In genomic region chr15:52427804-52428203, GRCh38 we compare ENCODE assay signal across 11 cellular contexts.
DNase-seq lines count a peak whose midpoint lies in the region; ATAC-seq and TF ChIP-seq lines count a peak whose summit lies in the region.
"Had no signal": no experiment of that assay in that cellular context is flagged by ENCODE, and none has a peak within 500 bp of the region (broad histone marks: within the 10 kb centered on the region; RNA-seq: fewer than 3 reads in every experiment).

No MANE protein-coding gene starts in this region.

- ATAC-seq in omental fat pad (ENCODE audit: low FRiP score) (peak; percentile 95), esophagus mucosa (no peak)
- ATAC-seq: natural killer cell had no signal

- peaks cover 14% of the 10 kb centered on the region for H3K36me3 Mint-ChIP-seq in activated T-helper 2 cell treated with anti-CD3 and anti-CD28 coated beads, Interferon-gamma antibody, Interleukin-2, Interleukin-4, amounts not matched to agents 10 μg/mL and 5 μg/mL and 100 μg/mL, durations not matched to agents 14 hours and 24 hours and 36 hours (ENCODE audit: low read depth)
- peaks cover 10% of the 10 kb centered on the region for H3K36me3 Mint-ChIP-seq in activated T-helper 1 cell treated with anti-CD3 and anti-CD28 coated beads, Interleukin-12 subunit alpha, Interleukin-12 subunit beta, Interleukin-2, Interleukin-4 antibody, amounts not matched to agents 30 ng/mL and 10 ng/mL and 1 ng/mL, durations not matched to agents 14 hours and 24 hours and 36 hours (ENCODE audit: low read depth)

- TF ChIP-seq CTCF in omental fat pad (IDR thresholded peaks at IDR 0.05), result no peak

- intact Hi-C loops in activated T-helper 2 cell treated with anti-CD3 and anti-CD28 coated beads, Interferon-gamma antibody, Interleukin-2, Interleukin-4, amounts not matched to agents 10 μg/mL and 5 μg/mL and 100 μg/mL, durations not matched to agents 14 hours and 24 hours and 36 hours (cut with micrococcal nuclease), result no loop called here
- intact Hi-C loops in activated T-helper 1 cell treated with anti-CD3 and anti-CD28 coated beads, Interleukin-12 subunit alpha, Interleukin-12 subunit beta, Interleukin-2, Interleukin-4 antibody, amounts not matched to agents 30 ng/mL and 10 ng/mL and 1 ng/mL, durations not matched to agents 14 hours and 24 hours and 36 hours (cut with micrococcal nuclease), result no loop called here

- H3K27ac Mint-ChIP-seq in activated T-helper 2 cell treated with anti-CD3 and anti-CD28 coated beads, Interferon-gamma antibody, Interleukin-2, Interleukin-4, amounts not matched to agents 10 μg/mL and 5 μg/mL and 100 μg/mL, durations not matched to agents 14 hours and 24 hours and 36 hours, result no peak overlapping the region
- H3K27ac Mint-ChIP-seq in activated T-helper 1 cell treated with anti-CD3 and anti-CD28 coated beads, Interleukin-12 subunit alpha, Interleukin-12 subunit beta, Interleukin-2, Interleukin-4 antibody, amounts not matched to agents 30 ng/mL and 10 ng/mL and 1 ng/mL, durations not matched to agents 14 hours and 24 hours and 36 hours, result no peak overlapping the region
- H3K27ac Mint-ChIP-seq: natural killer cell had no signal

- DNase-seq in ELR (ENCODE audit: low read depth) (peak; percentile 73), HS-27A (ENCODE audit: low read depth) (peak; percentile 48), cerebellum (ENCODE audit: low spot score) (peak; percentile 16), omental fat pad (ENCODE audit: low spot score) (no peak), GM19238 (ENCODE audit: insufficient read length, low spot score) (no peak)
- DNase-seq in activated T-helper 2 cell treated with anti-CD3 and anti-CD28 coated beads, Interferon-gamma antibody, Interleukin-2, Interleukin-4, amounts not matched to agents 10 μg/mL and 5 μg/mL and 100 μg/mL, durations not matched to agents 14 hours and 24 hours and 36 hours (ENCODE audit: low spot score), result no peak
- no peak for DNase-seq in activated T-helper 1 cell treated with anti-CD3 and anti-CD28 coated beads, Interleukin-12 subunit alpha, Interleukin-12 subunit beta, Interleukin-2, Interleukin-4 antibody, amounts not matched to agents 30 ng/mL and 10 ng/mL and 1 ng/mL, durations not matched to agents 14 hours and 24 hours and 36 hours (ENCODE audit: low spot score)
- DNase-seq: colonic mucosa, natural killer cell, SW 1271 had no signal

- no peak overlapping the region for H3K4me3 Mint-ChIP-seq in activated T-helper 2 cell treated with anti-CD3 and anti-CD28 coated beads, Interferon-gamma antibody, Interleukin-2, Interleukin-4, amounts not matched to agents 10 μg/mL and 5 μg/mL and 100 μg/mL, durations not matched to agents 14 hours and 24 hours and 36 hours (ENCODE audit: low read depth)
- H3K4me3 Mint-ChIP-seq in activated T-helper 1 cell treated with anti-CD3 and anti-CD28 coated beads, Interleukin-12 subunit alpha, Interleukin-12 subunit beta, Interleukin-2, Interleukin-4 antibody, amounts not matched to agents 30 ng/mL and 10 ng/mL and 1 ng/mL, durations not matched to agents 14 hours and 24 hours and 36 hours, result no peak overlapping the region
- H3K4me3 Mint-ChIP-seq: natural killer cell had no signal

- peaks cover 9% of the 10 kb centered on the region for H3K4me1 Mint-ChIP-seq in activated T-helper 2 cell treated with anti-CD3 and anti-CD28 coated beads, Interferon-gamma antibody, Interleukin-2, Interleukin-4, amounts not matched to agents 10 μg/mL and 5 μg/mL and 100 μg/mL, durations not matched to agents 14 hours and 24 hours and 36 hours (ENCODE audit: low read depth)
- peaks cover 9% of the 10 kb centered on the region for H3K4me1 Mint-ChIP-seq in activated T-helper 1 cell treated with anti-CD3 and anti-CD28 coated beads, Interleukin-12 subunit alpha, Interleukin-12 subunit beta, Interleukin-2, Interleukin-4 antibody, amounts not matched to agents 30 ng/mL and 10 ng/mL and 1 ng/mL, durations not matched to agents 14 hours and 24 hours and 36 hours (ENCODE audit: low read depth)

- no peaks in the 10 kb centered on the region for H3K27me3 Mint-ChIP-seq in activated T-helper 2 cell treated with anti-CD3 and anti-CD28 coated beads, Interferon-gamma antibody, Interleukin-2, Interleukin-4, amounts not matched to agents 10 μg/mL and 5 μg/mL and 100 μg/mL, durations not matched to agents 14 hours and 24 hours and 36 hours (ENCODE audit: low read depth)
- no peaks in the 10 kb centered on the region for H3K27me3 Mint-ChIP-seq in activated T-helper 1 cell treated with anti-CD3 and anti-CD28 coated beads, Interleukin-12 subunit alpha, Interleukin-12 subunit beta, Interleukin-2, Interleukin-4 antibody, amounts not matched to agents 30 ng/mL and 10 ng/mL and 1 ng/mL, durations not matched to agents 14 hours and 24 hours and 36 hours (ENCODE audit: insufficient read depth)

- no peaks in the 10 kb centered on the region for H3K9me3 Mint-ChIP-seq in activated T-helper 2 cell treated with anti-CD3 and anti-CD28 coated beads, Interferon-gamma antibody, Interleukin-2, Interleukin-4, amounts not matched to agents 10 μg/mL and 5 μg/mL and 100 μg/mL, durations not matched to agents 14 hours and 24 hours and 36 hours
- H3K9me3 Mint-ChIP-seq in activated T-helper 1 cell treated with anti-CD3 and anti-CD28 coated beads, Interleukin-12 subunit alpha, Interleukin-12 subunit beta, Interleukin-2, Interleukin-4 antibody, amounts not matched to agents 30 ng/mL and 10 ng/mL and 1 ng/mL, durations not matched to agents 14 hours and 24 hours and 36 hours, result no peaks in the 10 kb centered on the region
- H3K9me3 Mint-ChIP-seq: natural killer cell had no signal

Comparison
In these comparisons a context has a peak if more than half of its experiments do, and no peak if none do; other contexts are left out.
1. DNase-seq: peak in ELR (single experiment), HS-27A (single experiment) and cerebellum (single experiment); none in omental fat pad (single experiment), GM19238 (single experiment), activated T-helper 2 cell treated with anti-CD3 and anti-CD28 coated beads, Interferon-gamma antibody, Interleukin-2, Interleukin-4, amounts not matched to agents 10 μg/mL and 5 μg/mL and 100 μg/mL, durations not matched to agents 14 hours and 24 hours and 36 hours (single experiment) and activated T-helper 1 cell treated with anti-CD3 and anti-CD28 coated beads, Interleukin-12 subunit alpha, Interleukin-12 subunit beta, Interleukin-2, Interleukin-4 antibody, amounts not matched to agents 30 ng/mL and 10 ng/mL and 1 ng/mL, durations not matched to agents 14 hours and 24 hours and 36 hours (single experiment).